Comparison of ENCODE assay signal across 1 cellular context in genomic region chr1:14352897-14353296, GRCh38.
TF ChIP-seq lines count a peak whose summit lies in the region.

No MANE protein-coding gene starts in this region.

TF ChIP-seq in K562, 482 proteins besides CTCF, POLR2A, EP300 and RAD21 (continued from another document):
- TF ChIP-seq ATF3 (IDR thresholded peaks at IDR 0.05) (peak; percentile 20; the same call in 1 of the 2 replicates), ATF3 (CRISPR knock-in tag; conservative IDR thresholded peaks at IDR 0.05) (no peak)
